22 cellular contexts compared by ENCODE assay signal in the genomic region with DNA sequence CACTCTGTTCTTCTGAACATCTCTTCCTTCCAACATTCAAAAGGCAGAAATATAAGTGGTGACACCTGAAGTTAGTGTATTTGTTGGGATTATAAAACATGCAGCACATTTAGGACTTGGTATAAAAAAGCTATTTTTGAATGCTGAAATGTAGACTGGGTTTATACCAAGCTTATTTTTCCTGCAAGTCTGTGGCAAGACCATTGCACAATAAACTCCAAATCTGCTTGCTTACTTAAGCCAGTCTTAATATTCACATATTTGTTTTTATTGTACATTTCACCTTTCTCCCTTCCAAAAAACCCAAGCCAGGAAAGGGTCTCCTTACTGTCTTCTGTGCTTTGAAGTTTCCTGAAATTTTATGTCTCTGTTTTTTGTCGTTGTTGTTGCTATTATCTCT.
"Had no signal": no experiment of that assay in that cellular context is flagged by ENCODE, and none has a peak within 500 bp of the region (broad histone marks: within the 10 kb centered on the region; RNA-seq: fewer than 3 reads in every experiment).

No MANE protein-coding gene starts in this region.

- H3K9me3 ChIP-seq: thyroid gland had no signal

- ATAC-seq: activated CD4-positive, CD25-positive, alpha-beta regulatory T cell treated with anti-CD3 and anti-CD28 coated beads, Interleukin-2, amount 50 U/mL, for 24 hours; activated T-cell treated with anti-CD3 and anti-CD28 coated beads, Interleukin-2, amount 50 U/mL, for 72 hours; effector memory CD8-positive, alpha-beta T cell; left colon had no signal

- H3K4me3 ChIP-seq: lung, thyroid gland had no signal

- H3K27ac ChIP-seq: thyroid gland had no signal

- H3K36me3 ChIP-seq: thyroid gland had no signal

- H3K27me3 ChIP-seq: thyroid gland had no signal

- DNase-seq: activated CD4-positive, alpha-beta T cell treated with anti-CD3 and anti-CD28 coated beads, Interleukin-2, amount 50 U/mL, for 1 hour; activated CD8-positive, alpha-beta memory T cell treated with anti-CD3 and anti-CD28 coated beads for 24 hours; activated effector memory CD4-positive, alpha-beta T cell treated with anti-CD3 and anti-CD28 coated beads, Interleukin-2, amount 50 U/mL, for 16 hours; activated naive CD4-positive, alpha-beta T cell treated with anti-CD3 and anti-CD28 coated beads, Interleukin-2, amount 50 U/mL, for 16 hours; activated T-cell treated with anti-CD3 and anti-CD28 coated beads, Interleukin-2, amount 50 U/mL, for 72 hours; effector memory CD8-positive, alpha-beta T cell; hippocampal formation; islet precursor cell; left colon; midbrain; nephron progenitor cell; occipital lobe; posterior cingulate gyrus; retina; stimulated activated CD4-positive, alpha-beta T cell treated with anti-CD3 and anti-CD28 coated beads, Interleukin-12 subunit alpha, Interleukin-12 subunit beta, amount 100 ng/mL, for 4 hours; stimulated activated CD4-positive, alpha-beta T cell treated with anti-CD3 and anti-CD28 coated beads, Interleukin-1b, Interleukin-23, amount 100 ng/mL, for 48 hours; stimulated activated CD8-positive, alpha-beta memory T cell treated with anti-CD3 and anti-CD28 coated beads, Interleukin-4, amount 100 ng/mL, for 48 hours; stimulated activated naive CD4-positive, alpha-beta T cell treated with Interleukin-2 at 50 U/mL for 16 hours; T1000; thyroid gland had no signal
